Comparison of ENCODE assay signal across 10 cellular contexts in genomic region chr6:83518946-83519489, GRCh38. TPM values are rescaled to one million over a fixed set of nuclear protein-coding genes. Genes with fewer than 3 reads are reported as not detected.
DNase-seq lines count a peak whose midpoint lies in the region; ATAC-seq and TF ChIP-seq lines count a peak whose summit lies in the region.
"Had no signal": no experiment of that assay in that cellular context is flagged by ENCODE, and none has a peak within 500 bp of the region (broad histone marks: within the 10 kb centered on the region; RNA-seq: fewer than 3 reads in every experiment).

No MANE protein-coding gene starts in this region.

- no peak overlapping the region for H3K27ac ChIP-seq in VCaP

- no peak overlapping the region for H3K27ac Mint-ChIP-seq in activated naive CD4-positive, alpha-beta T cell treated with anti-CD3 and anti-CD28 coated beads, Interleukin-2, amount 50 U/mL, for 72 hours
- H3K27ac Mint-ChIP-seq: memory B cell had no signal

- H3K36me3 Mint-ChIP-seq in activated naive CD4-positive, alpha-beta T cell treated with anti-CD3 and anti-CD28 coated beads, Interleukin-2, amount 50 U/mL, for 72 hours: no peaks in the 10 kb centered on the region
- H3K36me3 Mint-ChIP-seq: memory B cell had no signal

- H3K9me3 Mint-ChIP-seq in activated naive CD4-positive, alpha-beta T cell treated with anti-CD3 and anti-CD28 coated beads, Interleukin-2, amount 50 U/mL, for 72 hours: no peaks in the 10 kb centered on the region
- H3K9me3 Mint-ChIP-seq: memory B cell had no signal

- CTCF ChIA-PET in HEK293T (lab: Yijun Ruan, JAX): interaction anchor here (0.7 kb wide), 1 partner anchor 17 kb away, joined by 3 read pairs; no protein-coding TSS in a partner anchor

- ATAC-seq in GM21717 (IDR thresholded peaks at IDR 0.05; ENCODE audit: unreplicated experiment) (no peak), GM21526 (IDR thresholded peaks at IDR 0.05; ENCODE audit: low FRiP score, unreplicated experiment) (no peak)
- ATAC-seq in activated naive CD4-positive, alpha-beta T cell treated with anti-CD3 and anti-CD28 coated beads, Interleukin-2, amount 50 U/mL, for 72 hours: no peak

- peak; percentile 45 for TF ChIP-seq CTCF in VCaP (conservative IDR thresholded peaks at IDR 0.05)

- POLR2A ChIA-PET in HEK293T (lab: Yijun Ruan, JAX): no interaction called here

- DNase-seq in CD1c-positive myeloid dendritic cell (ENCODE audit: extremely low spot score) (peak; percentile 60), HEK293T (ENCODE audit: extremely low spot score) (peak; percentile 13), iris pigment epithelial cell (ENCODE audit: low read depth) (peak; percentile 49), NCI-H2107 (lab: John Stamatoyannopoulos, UW) (no peak)
- no peak for DNase-seq in activated naive CD4-positive, alpha-beta T cell treated with anti-CD3 and anti-CD28 coated beads, Interleukin-2, amount 50 U/mL, for 72 hours (ENCODE audit: low spot score in 2 of 2)
- DNase-seq: activated gamma-delta T cell treated with Interleukin-2 at 50 U/mL for 16 hours had no signal

TF ChIP-seq in HEK293T, 16 proteins besides CTCF, POLR2A, EP300 and RAD21:
- no peak for TF ChIP-seq ZNF384 (IDR thresholded peaks at IDR 0.05)
- TF ChIP-seq FOXM1 (IDR thresholded peaks at IDR 0.05; ENCODE audit: borderline replicate concordance): no peak

RNA-seq across cellular contexts. Expression of gene PRSS35, which starts 6.7 kb away (rescaled TPM):
- total RNA-seq in activated naive CD4-positive, alpha-beta T cell treated with anti-CD3 and anti-CD28 coated beads, Interleukin-2, amount 50 U/mL, for 72 hours: not detected

Comparison
In these comparisons a context has a peak if more than half of its experiments do, and no peak if none do; other contexts are left out.
1. DNase-seq: peak in CD1c-positive myeloid dendritic cell (single experiment), HEK293T (single experiment) and iris pigment epithelial cell (single experiment); none in NCI-H2107 (single experiment) and activated naive CD4-positive, alpha-beta T cell treated with anti-CD3 and anti-CD28 coated beads, Interleukin-2, amount 50 U/mL, for 72 hours (0 of 2).